ENCODE assay signal across 1 cellular context in genomic region chr9:106588601-106589000, GRCh38.
TF ChIP-seq lines count a peak whose summit lies in the region.

No MANE protein-coding gene starts in this region.

TF ChIP-seq in WTC11, 78 proteins besides CTCF, POLR2A, EP300 and RAD21 (continued from another document):
- TF ChIP-seq, protein P1, sequence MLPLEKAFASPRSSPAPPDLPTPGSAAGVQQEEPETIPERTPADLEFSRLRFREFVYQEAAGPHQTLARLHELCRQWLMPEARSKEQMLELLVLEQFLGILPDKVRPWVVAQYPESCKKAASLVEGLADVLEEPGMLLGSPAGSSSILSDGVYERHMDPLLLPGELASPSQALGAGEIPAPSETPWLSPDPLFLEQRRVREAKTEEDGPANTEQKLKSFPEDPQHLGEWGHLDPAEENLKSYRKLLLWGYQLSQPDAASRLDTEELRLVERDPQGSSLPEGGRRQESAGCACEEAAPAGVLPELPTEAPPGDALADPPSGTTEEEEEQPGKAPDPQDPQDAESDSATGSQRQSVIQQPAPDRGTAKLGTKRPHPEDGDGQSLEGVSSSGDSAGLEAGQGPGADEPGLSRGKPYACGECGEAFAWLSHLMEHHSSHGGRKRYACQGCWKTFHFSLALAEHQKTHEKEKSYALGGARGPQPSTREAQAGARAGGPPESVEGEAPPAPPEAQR (CRISPR knock-in tag; IDR thresholded peaks at IDR 0.05) = no peak
